Comparison of ENCODE assay signal across 8 cellular contexts in the genomic region with DNA sequence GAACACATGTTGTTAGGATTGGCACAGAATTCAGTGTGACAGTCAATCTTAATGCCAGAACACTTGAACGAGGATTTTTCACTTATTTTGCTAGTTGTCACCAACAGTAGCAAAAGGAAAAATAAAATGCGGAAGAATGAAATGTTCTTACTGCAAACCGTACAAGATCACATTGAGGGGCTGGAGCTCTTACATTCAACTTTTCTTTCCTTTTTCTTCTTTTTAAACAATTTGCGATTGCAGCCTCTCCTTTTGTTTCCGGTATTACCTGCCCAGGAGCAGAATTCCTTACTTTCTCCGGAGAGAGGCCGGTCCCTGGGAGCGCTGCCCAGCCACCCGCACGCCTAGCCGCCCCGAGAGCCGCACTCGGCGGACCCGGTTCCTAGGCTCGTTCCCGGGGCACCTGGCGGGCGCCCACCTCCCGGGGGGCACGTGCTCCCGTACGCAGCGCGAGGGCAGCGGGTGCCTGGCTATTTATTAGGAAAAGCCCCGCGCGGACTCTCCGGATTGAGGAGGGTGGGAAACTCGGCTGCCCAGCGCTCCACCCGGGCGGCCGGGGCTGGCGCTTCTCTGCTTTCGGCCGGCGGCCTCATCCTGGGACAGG. TPM values are rescaled to one million over a fixed set of nuclear protein-coding genes. Genes with fewer than 3 reads are reported as not detected.
DNase-seq lines count a peak whose midpoint lies in the region; ATAC-seq and TF ChIP-seq lines count a peak whose summit lies in the region.

No MANE protein-coding gene starts in this region.

- TF ChIP-seq CTCF in activated CD8-positive, alpha-beta T cell treated with anti-CD3 and anti-CD28 coated beads for 36 hours (IDR thresholded peaks at IDR 0.05), result no peak
- TF ChIP-seq CTCF in right atrium auricular region (IDR thresholded peaks at IDR 0.05) (no peak), GM13977 (IDR thresholded peaks at IDR 0.05; ENCODE audit: extremely low read depth, insufficient read depth, missing control alignments) (no peak)

- peaks cover 0 to 30% of the 10 kb centered on the region in 2 donors for H3K4me1 ChIP-seq in right atrium auricular region
- peaks cover 16 to 22% (median 18%) of the 10 kb centered on the region in 3 donors for H3K4me1 ChIP-seq in skeletal muscle tissue (ENCODE audit: control insufficient read depth in 3 of 3, insufficient read depth in 3 of 3, low read length in 3 of 3)

- in situ Hi-C loops in GM13977 (cut with MboI; ENCODE audit: low pct_unique_long_range_greater_than_20kb, low sequenced_read_pairs, unreplicated experiment), result no loop called here

- peak overlapping the region; percentile 92 to 96 (median 95) for H3K9ac ChIP-seq in skeletal muscle tissue (ENCODE audit: low read depth in 1 of 3, low read length in 3 of 3)

- peaks cover 37% of the 10 kb centered on the region for H3K4me1 Mint-ChIP-seq in activated CD8-positive, alpha-beta T cell treated with anti-CD3 and anti-CD28 coated beads for 36 hours (ENCODE audit: low read depth)

- POLR2A ChIA-PET in activated CD8-positive, alpha-beta T cell treated with anti-CD3 and anti-CD28 coated beads for 36 hours (lab: Charles Lee), result interaction anchor here (0.7 to 1.6 kb wide), 6 partner anchors 19 to 182 kb away, joined by 3 to 4 read pairs (median 3); a partner anchor contains a TSS

- H3K27ac ChIP-seq in right atrium auricular region (peak overlapping the region; percentile 97 to 100), skeletal muscle tissue (ENCODE audit: low read depth, low read length) (peak overlapping the region; percentile 99)

- ATAC-seq in HG03457 (IDR thresholded peaks at IDR 0.05; ENCODE audit: unreplicated experiment), result peak; percentile 7
- ATAC-seq in activated CD8-positive, alpha-beta T cell treated with anti-CD3 and anti-CD28 coated beads for 36 hours, result no peak

- H3K27me3 Mint-ChIP-seq in activated CD8-positive, alpha-beta T cell treated with anti-CD3 and anti-CD28 coated beads for 36 hours, result no peaks in the 10 kb centered on the region

- intact Hi-C loops in activated CD8-positive, alpha-beta T cell treated with anti-CD3 and anti-CD28 coated beads for 36 hours (cut with micrococcal nuclease), result loop anchor here (10.0 kb wide), 1 partner anchor 59 kb away; no protein-coding TSS in a partner anchor

- no peaks in the 10 kb centered on the region for H3K9me3 ChIP-seq in right atrium auricular region
- no peaks in the 10 kb centered on the region for H3K9me3 ChIP-seq in skeletal muscle tissue (ENCODE audit: control insufficient read depth in 3 of 3, low read length in 3 of 3)

- H3K36me3 ChIP-seq in right atrium auricular region, result no peaks in the 10 kb centered on the region
- peaks cover 0 to 4% (median 0%) of the 10 kb centered on the region in 3 donors for H3K36me3 ChIP-seq in skeletal muscle tissue (ENCODE audit: control insufficient read depth in 3 of 3, insufficient read depth in 3 of 3, low read length in 3 of 3)

- H3K36me3 Mint-ChIP-seq in activated CD8-positive, alpha-beta T cell treated with anti-CD3 and anti-CD28 coated beads for 36 hours (ENCODE audit: low read depth), result peaks cover 16% of the 10 kb centered on the region

- H3K27ac Mint-ChIP-seq in activated CD8-positive, alpha-beta T cell treated with anti-CD3 and anti-CD28 coated beads for 36 hours, result peak overlapping the region; percentile 85

- peak overlapping the region; percentile 83 to 92 for H3K4me3 ChIP-seq in right atrium auricular region
- H3K4me3 ChIP-seq in skeletal muscle tissue (ENCODE audit: low read length in 3 of 3), result peak overlapping the region; percentile 72 to 90 (median 73)

- H3K4me3 Mint-ChIP-seq in activated CD8-positive, alpha-beta T cell treated with anti-CD3 and anti-CD28 coated beads for 36 hours, result peak overlapping the region; percentile 80

- H3K9me3 Mint-ChIP-seq in activated CD8-positive, alpha-beta T cell treated with anti-CD3 and anti-CD28 coated beads for 36 hours, result no peaks in the 10 kb centered on the region

- CTCF ChIA-PET in activated CD8-positive, alpha-beta T cell treated with anti-CD3 and anti-CD28 coated beads for 36 hours (lab: Charles Lee), result interaction anchor here (0.7 to 3.2 kb wide), 2 partner anchors 105 to 286 kb away, joined by 3 to 14 read pairs; no protein-coding TSS in a partner anchor

- DNase-seq in NCI-H748 treated with DMSO at 0.1 percent for 48 hours (lab: John Stamatoyannopoulos, UW) (peak; percentile 24), NCI-H748 (lab: John Stamatoyannopoulos, UW; ENCODE audit: unreplicated experiment) (no peak), right atrium auricular region (ENCODE audit: low spot score) (no peak), GM13977 (ENCODE audit: low spot score) (no peak)
- no peak for DNase-seq in activated CD8-positive, alpha-beta T cell treated with anti-CD3 and anti-CD28 coated beads for 36 hours
- DNase-seq in stimulated activated CD4-positive, alpha-beta T cell treated with anti-CD3 and anti-CD28 coated beads, Interleukin-4, amount 100 ng/mL, for 4 hours, result no peak

- H3K27me3 ChIP-seq in right atrium auricular region (no peaks in the 10 kb centered on the region), skeletal muscle tissue (ENCODE audit: control insufficient read depth in 3 of 3, insufficient read depth in 3 of 3, low read length in 3 of 3) (no peaks in the 10 kb centered on the region)

RNA-seq across cellular contexts. Expression of a gene that starts 1.2 kb away (rescaled TPM):
- total RNA-seq in activated CD8-positive, alpha-beta T cell treated with anti-CD3 and anti-CD28 coated beads for 36 hours, result 10 to 100 TPM; 67.7 to 70.9 TPM
- total RNA-seq in right atrium auricular region (100 to 1,000 TPM; 132 to 190 TPM), skeletal muscle tissue (38.1 TPM)
